ENCODE assay signal across 8 cellular contexts in the genomic region with DNA sequence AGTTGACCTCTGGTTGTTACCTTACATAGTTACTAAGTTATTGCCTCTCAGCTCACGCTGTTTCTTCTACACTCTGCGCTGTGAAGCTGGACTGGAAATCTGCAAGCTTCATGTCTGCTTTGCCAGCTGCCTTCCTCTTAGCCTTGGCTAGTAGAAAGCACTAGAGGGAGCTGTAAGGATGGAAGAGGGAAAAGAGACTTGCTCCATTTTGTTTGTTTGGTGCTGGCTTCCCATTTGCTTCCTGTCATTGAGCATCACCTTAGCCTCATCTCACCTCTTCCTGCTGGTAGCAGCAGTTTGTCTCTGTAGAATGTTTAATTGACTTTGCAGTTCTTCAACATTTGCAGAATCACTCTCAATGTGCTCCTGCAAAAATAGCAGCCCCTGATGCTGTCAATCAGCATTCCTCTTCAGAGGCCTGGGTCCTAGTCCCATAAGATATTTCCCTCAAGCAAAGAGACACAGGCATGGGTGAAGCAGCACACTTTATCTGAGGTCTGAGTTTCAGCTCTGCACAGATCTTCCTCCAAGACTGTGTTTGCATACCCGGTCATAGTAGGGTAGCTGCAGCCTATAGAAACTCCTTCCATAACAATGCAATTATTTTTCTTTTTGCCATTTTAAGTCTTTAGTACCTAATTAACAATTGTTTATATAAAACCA.
DNase-seq lines count a peak whose midpoint lies in the region; ATAC-seq and TF ChIP-seq lines count a peak whose summit lies in the region.

No MANE protein-coding gene starts in this region.

- no peak overlapping the region for H3K56ac ChIP-seq in mesendoderm (ENCODE audit: low read length)

- intact Hi-C loops in activated CD8-positive, alpha-beta T cell treated with anti-CD3 and anti-CD28 coated beads for 36 hours (cut with micrococcal nuclease) = no loop called here

- no peaks in the 10 kb centered on the region for H3K79me1 ChIP-seq in mesendoderm (ENCODE audit: low read length)

- no peak overlapping the region for H3K27ac ChIP-seq in mesendoderm (ENCODE audit: low read depth, low read length)

- no peak overlapping the region for H2AK5ac ChIP-seq in mesendoderm (ENCODE audit: low read length)

- no peaks in the 10 kb centered on the region for H3K4me1 ChIP-seq in mesendoderm (ENCODE audit: control insufficient read depth, low read depth, low read length)

- H2BK5ac ChIP-seq in mesendoderm (ENCODE audit: low read length) = no peak overlapping the region

- H3K18ac ChIP-seq in mesendoderm (ENCODE audit: low read length) = no peak overlapping the region

- no peaks in the 10 kb centered on the region for H3K27me3 Mint-ChIP-seq in activated CD8-positive, alpha-beta memory T cell treated with anti-CD3 and anti-CD28 coated beads, Interleukin-2, amount 10 ng/mL, durations not matched to agents 7 days and 5 days
- no peaks in the 10 kb centered on the region for H3K27me3 Mint-ChIP-seq in activated CD8-positive, alpha-beta T cell treated with anti-CD3 and anti-CD28 coated beads for 36 hours

- in situ Hi-C loops in G401 (cut with HindIII; ENCODE audit: low sequenced_read_pairs) = no loop called here
- in situ Hi-C loops in astrocyte of the spinal cord (cut with HindIII; ENCODE audit: low sequenced_read_pairs) = no loop called here

- no peak overlapping the region for H3K4ac ChIP-seq in mesendoderm (ENCODE audit: low read depth, low read length)

- ATAC-seq in HG02852 (IDR thresholded peaks at IDR 0.05; ENCODE audit: unreplicated experiment) = no peak
- no peak for ATAC-seq in activated CD8-positive, alpha-beta memory T cell treated with anti-CD3 and anti-CD28 coated beads, Interleukin-2, amount 10 ng/mL, durations not matched to agents 7 days and 5 days
- ATAC-seq in activated CD8-positive, alpha-beta T cell treated with anti-CD3 and anti-CD28 coated beads for 36 hours = no peak

- no peak overlapping the region for H3K27ac Mint-ChIP-seq in activated CD8-positive, alpha-beta memory T cell treated with anti-CD3 and anti-CD28 coated beads, Interleukin-2, amount 10 ng/mL, durations not matched to agents 7 days and 5 days
- H3K27ac Mint-ChIP-seq in activated CD8-positive, alpha-beta T cell treated with anti-CD3 and anti-CD28 coated beads for 36 hours = no peak overlapping the region

- H3K23ac ChIP-seq in mesendoderm (ENCODE audit: low read length) = no peak overlapping the region

- no peaks in the 10 kb centered on the region for H3K36me3 ChIP-seq in mesendoderm (ENCODE audit: control insufficient read depth, insufficient read depth, low read length)

- POLR2A ChIA-PET in activated CD8-positive, alpha-beta T cell treated with anti-CD3 and anti-CD28 coated beads for 36 hours (lab: Charles Lee) = no interaction called here

- DNase-seq in G401 (ENCODE audit: low spot score) (peak; percentile 15), NCI-H187 treated with DMSO at 0.1 percent for 48 hours (lab: John Stamatoyannopoulos, UW) (peak; percentile 18), astrocyte of the spinal cord (ENCODE audit: low read depth, low spot score) (peak; percentile 58), mesendoderm (peak; percentile 87)
- DNase-seq in activated CD8-positive, alpha-beta memory T cell treated with anti-CD3 and anti-CD28 coated beads, Interleukin-2, amount 10 ng/mL, durations not matched to agents 7 days and 5 days = no peak
- no peak for DNase-seq in activated CD8-positive, alpha-beta T cell treated with anti-CD3 and anti-CD28 coated beads for 36 hours
- no peak for DNase-seq in activated CD4-positive, alpha-beta T cell treated with anti-CD3 and anti-CD28 coated beads for 4 hours

- H3K9ac ChIP-seq in mesendoderm (ENCODE audit: low read length) = no peak overlapping the region

- no peak overlapping the region for H3K4me3 Mint-ChIP-seq in activated CD8-positive, alpha-beta memory T cell treated with anti-CD3 and anti-CD28 coated beads, Interleukin-2, amount 10 ng/mL, durations not matched to agents 7 days and 5 days
- H3K4me3 Mint-ChIP-seq in activated CD8-positive, alpha-beta T cell treated with anti-CD3 and anti-CD28 coated beads for 36 hours = no peak overlapping the region

- H3K4me2 ChIP-seq in mesendoderm (ENCODE audit: low read length) = no peak overlapping the region

- H4K8ac ChIP-seq in mesendoderm (ENCODE audit: low read depth, low read length) = no peak overlapping the region

- H2BK120ac ChIP-seq in mesendoderm (ENCODE audit: low read depth, low read length) = no peak overlapping the region

- H3K79me2 ChIP-seq in mesendoderm (ENCODE audit: control insufficient read depth, insufficient read depth, low read length) = no peaks in the 10 kb centered on the region

- no peak overlapping the region for H4K5ac ChIP-seq in mesendoderm (ENCODE audit: low read length)

- CTCF ChIA-PET in activated CD8-positive, alpha-beta memory T cell treated with anti-CD3 and anti-CD28 coated beads, Interleukin-2, amount 10 ng/mL, durations not matched to agents 7 days and 5 days (lab: Charles Lee) = no interaction called here
- CTCF ChIA-PET in activated CD8-positive, alpha-beta T cell treated with anti-CD3 and anti-CD28 coated beads for 36 hours (lab: Charles Lee) = no interaction called here

- H3K27me3 ChIP-seq in mesendoderm (ENCODE audit: insufficient read depth, low read length, poor library complexity) = no peaks in the 10 kb centered on the region

- no peaks in the 10 kb centered on the region for H3K36me3 Mint-ChIP-seq in activated CD8-positive, alpha-beta memory T cell treated with anti-CD3 and anti-CD28 coated beads, Interleukin-2, amount 10 ng/mL, durations not matched to agents 7 days and 5 days
- H3K36me3 Mint-ChIP-seq in activated CD8-positive, alpha-beta T cell treated with anti-CD3 and anti-CD28 coated beads for 36 hours (ENCODE audit: low read depth) = no peaks in the 10 kb centered on the region

- no CpG with 5 or more reads among the region's 3 CpGs for WGBS in mesendoderm (ENCODE audit: extremely low coverage, insufficient coverage, low lambda C conversion rate)

- no peak overlapping the region for H3K4me3 ChIP-seq in astrocyte of the spinal cord (ENCODE audit: low read depth, low read length)
- H3K4me3 ChIP-seq in mesendoderm (ENCODE audit: low read length) = no peak overlapping the region

- no peaks in the 10 kb centered on the region for H3K4me1 Mint-ChIP-seq in activated CD8-positive, alpha-beta memory T cell treated with anti-CD3 and anti-CD28 coated beads, Interleukin-2, amount 10 ng/mL, durations not matched to agents 7 days and 5 days
- no peaks in the 10 kb centered on the region for H3K4me1 Mint-ChIP-seq in activated CD8-positive, alpha-beta T cell treated with anti-CD3 and anti-CD28 coated beads for 36 hours (ENCODE audit: low read depth)

- no peak overlapping the region for H2BK15ac ChIP-seq in mesendoderm (replicated peaks; ENCODE audit: low read depth)

- peak; percentile 78 for TF ChIP-seq CTCF in astrocyte of the spinal cord (IDR thresholded peaks at IDR 0.05; ENCODE audit: low read depth, low read length)
- no peak for TF ChIP-seq CTCF in activated CD8-positive, alpha-beta T cell treated with anti-CD3 and anti-CD28 coated beads for 36 hours (IDR thresholded peaks at IDR 0.05)

- H3K9me3 Mint-ChIP-seq in activated CD8-positive, alpha-beta memory T cell treated with anti-CD3 and anti-CD28 coated beads, Interleukin-2, amount 10 ng/mL, durations not matched to agents 7 days and 5 days (ENCODE audit: low read depth) = no peaks in the 10 kb centered on the region
- H3K9me3 Mint-ChIP-seq in activated CD8-positive, alpha-beta T cell treated with anti-CD3 and anti-CD28 coated beads for 36 hours = peaks cover 3% of the 10 kb centered on the region

Comparison
In these comparisons a context has a peak if more than half of its experiments do, and no peak if none do; other contexts are left out.
1. DNase-seq: peak in G401 (single experiment), NCI-H187 treated with DMSO at 0.1 percent for 48 hours (single experiment), astrocyte of the spinal cord (single experiment) and mesendoderm (single experiment); none in activated CD8-positive, alpha-beta memory T cell treated with anti-CD3 and anti-CD28 coated beads, Interleukin-2, amount 10 ng/mL, durations not matched to agents 7 days and 5 days (single experiment), activated CD8-positive, alpha-beta T cell treated with anti-CD3 and anti-CD28 coated beads for 36 hours (single experiment) and activated CD4-positive, alpha-beta T cell treated with anti-CD3 and anti-CD28 coated beads for 4 hours (0 of 2).